Comparison of ENCODE assay signal across 27 cellular contexts in genomic region chr12:130791699-130792098, GRCh38.
"Had no signal": no experiment of that assay in that cellular context is flagged by ENCODE, and none has a peak within 500 bp of the region (broad histone marks: within the 10 kb centered on the region; RNA-seq: fewer than 3 reads in every experiment).

No MANE protein-coding gene starts in this region.

- H3K27me3 ChIP-seq: ascending aorta, MG63, Peyer's patch had no signal

- H3K9me3 Mint-ChIP-seq: T-helper 1 cell treated with Interleukin-12 subunit alpha and Interleukin-12 subunit beta and Interleukin-4 antibody, amounts not matched to agents 30 μg/mL and 1 μg/mL, for 36 hours; WTC11 had no signal

- H3K4me3 Mint-ChIP-seq: activated CD8-positive, alpha-beta T cell treated with anti-CD3 and anti-CD28 coated beads, Interleukin-2, amount 10 ng/mL, durations not matched to agents 7 days and 5 days; brain; T-helper 1 cell treated with Interleukin-12 subunit alpha and Interleukin-12 subunit beta and Interleukin-4 antibody, amounts not matched to agents 30 μg/mL and 1 μg/mL, for 36 hours; WTC11 had no signal

- H3K27ac ChIP-seq: ascending aorta, Peyer's patch, RWPE1 had no signal

- ATAC-seq: activated CD8-positive, alpha-beta T cell treated with anti-CD3 and anti-CD28 coated beads, Interleukin-2, amount 10 ng/mL, durations not matched to agents 7 days and 5 days; WTC11 had no signal

- H3K4me3 ChIP-seq: ascending aorta, MG63, Peyer's patch had no signal

- H3K4me1 ChIP-seq: ascending aorta, Peyer's patch had no signal

- DNase-seq: activated CD4-positive, alpha-beta T cell treated with anti-CD3 and anti-CD28 coated beads for 48 hours; activated CD4-positive, alpha-beta T cell treated with anti-CD3 and anti-CD28 coated beads, Interleukin-2, amount 50 U/mL, for 4 hours; activated CD4-positive, CD25-positive, alpha-beta regulatory T cell treated with anti-CD3 and anti-CD28 coated beads, Interleukin-2, amount 50 U/mL, for 72 hours; activated CD8-positive, alpha-beta memory T cell treated with anti-CD3 and anti-CD28 coated beads, Interleukin-2, amount 50 U/mL, for 48 hours; activated CD8-positive, alpha-beta T cell treated with anti-CD3 and anti-CD28 coated beads, Interleukin-2, amount 10 ng/mL, durations not matched to agents 7 days and 5 days; activated naive CD4-positive, alpha-beta T cell treated with anti-CD3 and anti-CD28 coated beads, Interleukin-2, amount 50 U/mL, for 16 hours; activated T-cell treated with anti-CD3 and anti-CD28 coated beads, Interleukin-2, amount 50 U/mL, for 1 hour; amniotic stem cell; Kasumi-1; KBM-7; MV-4-11; NCI-H1092 treated with DMSO at 0.1 percent for 48 hours; NCI-H1436; NCI-H1694 treated with DMSO at 0.1 percent for 48 hours; NCI-H2029 treated with DMSO at 0.1 percent for 48 hours; NCI-H226; NCI-H526 treated with DMSO at 0.1 percent for 48 hours; NK-92 treated with Interleukin-12 subunit alpha and Interleukin-12 subunit beta, amount 100 ng/mL, for 24 hours; OCI-M1; Peyer's patch; SHP77 treated with DMSO at 0.1 percent for 48 hours had no signal

- H3K9me3 ChIP-seq: ascending aorta, MG63, Peyer's patch had no signal

- H3K27ac Mint-ChIP-seq: activated CD8-positive, alpha-beta T cell treated with anti-CD3 and anti-CD28 coated beads, Interleukin-2, amount 10 ng/mL, durations not matched to agents 7 days and 5 days; T-helper 1 cell treated with Interleukin-12 subunit alpha and Interleukin-12 subunit beta and Interleukin-4 antibody, amounts not matched to agents 30 μg/mL and 1 μg/mL, for 36 hours; WTC11 had no signal
